In genomic region chr9:137743695-137744094, GRCh38 we compare ENCODE assay signal across 1 cellular context.
TF ChIP-seq lines count a peak whose summit lies in the region.

No MANE protein-coding gene starts in this region.

TF ChIP-seq in GM12878, 131 proteins besides CTCF, POLR2A, EP300 and RAD21 (continued from another document):
- no peak for TF ChIP-seq NKRF (conservative IDR thresholded peaks at IDR 0.05)
- no peak for TF ChIP-seq RCOR1 (conservative IDR thresholded peaks at IDR 0.05; ENCODE audit: low read depth, low read length)
- TF ChIP-seq E2F8 (IDR thresholded peaks at IDR 0.05; ENCODE audit: low read depth, partially characterized antibody): no peak
- TF ChIP-seq SMAD1 (IDR thresholded peaks at IDR 0.05; ENCODE audit: low read depth, partially characterized antibody): no peak
- TF ChIP-seq POU2F2 (IDR thresholded peaks at IDR 0.05; ENCODE audit: borderline replicate concordance, low read depth, low read length): no peak
- no peak for TF ChIP-seq RBBP5 (conservative IDR thresholded peaks at IDR 0.05)
- TF ChIP-seq MLLT1 (IDR thresholded peaks at IDR 0.05): no peak
- no peak for TF ChIP-seq ZBTB33 (IDR thresholded peaks at IDR 0.05)
- TF ChIP-seq ESRRA (IDR thresholded peaks at IDR 0.05; ENCODE audit: low read length): no peak
- no peak for TF ChIP-seq RELB (IDR thresholded peaks at IDR 0.05; ENCODE audit: low read depth)
